In genomic region chr16:56742030-56742984, GRCh38 we compare ENCODE assay signal across 11 cellular contexts. TPM values are rescaled to one million over a fixed set of nuclear protein-coding genes. Genes with fewer than 3 reads are reported as not detected.
DNase-seq lines count a peak whose midpoint lies in the region; ATAC-seq and TF ChIP-seq lines count a peak whose summit lies in the region.
"Had no signal": no experiment of that assay in that cellular context is flagged by ENCODE, and none has a peak within 500 bp of the region (broad histone marks: within the 10 kb centered on the region; RNA-seq: fewer than 3 reads in every experiment).

No MANE protein-coding gene starts in this region.

- H3K4me2 ChIP-seq in Karpas-422 (ENCODE audit: low read depth, low read length, poor library complexity, severe bottlenecking) = no peak overlapping the region

- H3K36me3 Mint-ChIP-seq in chondrocyte (ENCODE audit: low read depth) = no peaks in the 10 kb centered on the region

- H3K79me2 ChIP-seq in Karpas-422 (ENCODE audit: low read length) = peaks cover 81% of the 10 kb centered on the region

- H3K36me3 ChIP-seq in Karpas-422 (ENCODE audit: insufficient read depth, low read length) (peaks cover 5% of the 10 kb centered on the region; the same call in 1 of the 2 replicates), mucosa of stomach (ENCODE audit: control insufficient read depth, insufficient read depth, low read length) (no peaks in the 10 kb centered on the region)

- H3K27ac Mint-ChIP-seq in chondrocyte (ENCODE audit: unreplicated experiment) = peak overlapping the region; percentile 85

- no peaks in the 10 kb centered on the region for H3K9me2 ChIP-seq in Karpas-422 (replicated peaks; ENCODE audit: insufficient read depth, low read length)

- H3K27me3 Mint-ChIP-seq in chondrocyte (ENCODE audit: low read depth) = no peaks in the 10 kb centered on the region
- H3K27me3 Mint-ChIP-seq: naive thymus-derived CD8-positive, alpha-beta T cell had no signal

- H3K4me3 ChIP-seq in Karpas-422 (ENCODE audit: low read length) = no peak overlapping the region
- H3K4me3 ChIP-seq in mucosa of stomach (ENCODE audit: low read length) = no peak overlapping the region

- H3K9me3 Mint-ChIP-seq in chondrocyte (ENCODE audit: low read depth) = no peaks in the 10 kb centered on the region
- H3K9me3 Mint-ChIP-seq: naive thymus-derived CD8-positive, alpha-beta T cell had no signal

- no peak overlapping the region for H3K9ac ChIP-seq in Karpas-422 (ENCODE audit: low read length)
- peak overlapping the region; percentile 35 for H3K9ac ChIP-seq in mucosa of stomach (ENCODE audit: low read length)

- no peak overlapping the region for H3K4me3 Mint-ChIP-seq in chondrocyte (ENCODE audit: unreplicated experiment)
- H3K4me3 Mint-ChIP-seq: naive thymus-derived CD8-positive, alpha-beta T cell had no signal

- peaks cover 58% of the 10 kb centered on the region for H3K4me1 Mint-ChIP-seq in chondrocyte (ENCODE audit: low read depth)

- DNase-seq in AG20443 (ENCODE audit: low spot score) (peak; percentile 53), Karpas-422 (no peak), chondrocyte (ENCODE audit: low spot score) (no peak), NCI-H1105 (lab: John Stamatoyannopoulos, UW) (no peak), NCI-H774 (lab: John Stamatoyannopoulos, UW) (no peak)
- DNase-seq: activated CD8-positive, alpha-beta memory T cell treated with anti-CD3 and anti-CD28 coated beads for 24 hours; effector memory CD4-positive, alpha-beta T cell; naive thymus-derived CD8-positive, alpha-beta T cell had no signal

- H2AFZ ChIP-seq in Karpas-422 (ENCODE audit: low read length) = no peak overlapping the region

- no peak for TF ChIP-seq CTCF in chondrocyte (IDR thresholded peaks at IDR 0.05)

- H3K9me3 ChIP-seq in Karpas-422 (ENCODE audit: low read length) (no peaks in the 10 kb centered on the region), mucosa of stomach (ENCODE audit: control insufficient read depth, low read length) (no peaks in the 10 kb centered on the region)

- peaks cover 6% of the 10 kb centered on the region for H3K4me1 ChIP-seq in Karpas-422 (ENCODE audit: low read length)
- H3K4me1 ChIP-seq in mucosa of stomach (ENCODE audit: control insufficient read depth, insufficient read depth, low read length) = peaks cover 28% of the 10 kb centered on the region

- peak overlapping the region; percentile 7; the same call in 1 of the 2 replicates for H3K27ac ChIP-seq in Karpas-422 (ENCODE audit: low read length)

- no peaks in the 10 kb centered on the region for H3K27me3 ChIP-seq in Karpas-422 (ENCODE audit: low read length)
- H3K27me3 ChIP-seq in mucosa of stomach (ENCODE audit: control insufficient read depth, insufficient read depth, low read length) = no peaks in the 10 kb centered on the region

- ATAC-seq in GM18511 (IDR thresholded peaks at IDR 0.05; ENCODE audit: unreplicated experiment) = no peak
- no peak for ATAC-seq in HG02884 (IDR thresholded peaks at IDR 0.05; ENCODE audit: unreplicated experiment)
- ATAC-seq: naive thymus-derived CD8-positive, alpha-beta T cell had no signal

- no peaks in the 10 kb centered on the region for H4K20me1 ChIP-seq in Karpas-422 (ENCODE audit: insufficient read depth, low read depth, low read length)

RNA-seq across cellular contexts. Expression of gene NUP93, which starts 12.4 kb away (rescaled TPM):
- 112 and 116 TPM in 2 replicates for total RNA-seq in Karpas-422 (2014; rRNA removed; shearing (Covaris generic); ENCODE audit: low replicate concordance)
- total RNA-seq in chondrocyte = 48.6 to 86.9 TPM (median 50.0 TPM) in 3 replicates
